In the genomic region with DNA sequence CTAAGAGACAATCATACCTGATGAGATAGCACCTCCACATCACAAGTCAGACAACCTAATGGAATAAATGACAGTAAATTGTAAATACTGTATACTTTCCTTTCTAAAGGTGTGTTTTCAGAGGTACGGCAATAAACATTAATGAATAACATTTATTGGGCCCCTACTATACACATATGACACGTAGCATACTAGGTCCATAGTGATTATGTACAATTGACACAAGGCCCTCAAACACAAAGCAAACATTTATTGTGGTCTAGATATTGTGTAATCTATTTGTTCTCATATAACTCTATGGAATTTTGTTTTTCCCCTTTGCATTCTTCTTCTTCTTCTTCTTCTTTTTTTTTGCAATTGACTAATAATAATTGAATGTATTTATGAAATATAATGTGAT, we compare ENCODE assay signal across 1 cellular context.
TF ChIP-seq lines count a peak whose summit lies in the region.

No MANE protein-coding gene starts in this region.

TF ChIP-seq in GM23338, 12 proteins besides CTCF, POLR2A, EP300 and RAD21 (continued from another document):
- TF ChIP-seq, protein P1, sequence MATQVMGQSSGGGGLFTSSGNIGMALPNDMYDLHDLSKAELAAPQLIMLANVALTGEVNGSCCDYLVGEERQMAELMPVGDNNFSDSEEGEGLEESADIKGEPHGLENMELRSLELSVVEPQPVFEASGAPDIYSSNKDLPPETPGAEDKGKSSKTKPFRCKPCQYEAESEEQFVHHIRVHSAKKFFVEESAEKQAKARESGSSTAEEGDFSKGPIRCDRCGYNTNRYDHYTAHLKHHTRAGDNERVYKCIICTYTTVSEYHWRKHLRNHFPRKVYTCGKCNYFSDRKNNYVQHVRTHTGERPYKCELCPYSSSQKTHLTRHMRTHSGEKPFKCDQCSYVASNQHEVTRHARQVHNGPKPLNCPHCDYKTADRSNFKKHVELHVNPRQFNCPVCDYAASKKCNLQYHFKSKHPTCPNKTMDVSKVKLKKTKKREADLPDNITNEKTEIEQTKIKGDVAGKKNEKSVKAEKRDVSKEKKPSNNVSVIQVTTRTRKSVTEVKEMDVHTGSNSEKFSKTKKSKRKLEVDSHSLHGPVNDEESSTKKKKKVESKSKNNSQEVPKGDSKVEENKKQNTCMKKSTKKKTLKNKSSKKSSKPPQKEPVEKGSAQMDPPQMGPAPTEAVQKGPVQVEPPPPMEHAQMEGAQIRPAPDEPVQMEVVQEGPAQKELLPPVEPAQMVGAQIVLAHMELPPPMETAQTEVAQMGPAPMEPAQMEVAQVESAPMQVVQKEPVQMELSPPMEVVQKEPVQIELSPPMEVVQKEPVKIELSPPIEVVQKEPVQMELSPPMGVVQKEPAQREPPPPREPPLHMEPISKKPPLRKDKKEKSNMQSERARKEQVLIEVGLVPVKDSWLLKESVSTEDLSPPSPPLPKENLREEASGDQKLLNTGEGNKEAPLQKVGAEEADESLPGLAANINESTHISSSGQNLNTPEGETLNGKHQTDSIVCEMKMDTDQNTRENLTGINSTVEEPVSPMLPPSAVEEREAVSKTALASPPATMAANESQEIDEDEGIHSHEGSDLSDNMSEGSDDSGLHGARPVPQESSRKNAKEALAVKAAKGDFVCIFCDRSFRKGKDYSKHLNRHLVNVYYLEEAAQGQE (IDR thresholded peaks at IDR 0.05; ENCODE audit: unreplicated experiment): no peak
- TF ChIP-seq, protein P2, sequence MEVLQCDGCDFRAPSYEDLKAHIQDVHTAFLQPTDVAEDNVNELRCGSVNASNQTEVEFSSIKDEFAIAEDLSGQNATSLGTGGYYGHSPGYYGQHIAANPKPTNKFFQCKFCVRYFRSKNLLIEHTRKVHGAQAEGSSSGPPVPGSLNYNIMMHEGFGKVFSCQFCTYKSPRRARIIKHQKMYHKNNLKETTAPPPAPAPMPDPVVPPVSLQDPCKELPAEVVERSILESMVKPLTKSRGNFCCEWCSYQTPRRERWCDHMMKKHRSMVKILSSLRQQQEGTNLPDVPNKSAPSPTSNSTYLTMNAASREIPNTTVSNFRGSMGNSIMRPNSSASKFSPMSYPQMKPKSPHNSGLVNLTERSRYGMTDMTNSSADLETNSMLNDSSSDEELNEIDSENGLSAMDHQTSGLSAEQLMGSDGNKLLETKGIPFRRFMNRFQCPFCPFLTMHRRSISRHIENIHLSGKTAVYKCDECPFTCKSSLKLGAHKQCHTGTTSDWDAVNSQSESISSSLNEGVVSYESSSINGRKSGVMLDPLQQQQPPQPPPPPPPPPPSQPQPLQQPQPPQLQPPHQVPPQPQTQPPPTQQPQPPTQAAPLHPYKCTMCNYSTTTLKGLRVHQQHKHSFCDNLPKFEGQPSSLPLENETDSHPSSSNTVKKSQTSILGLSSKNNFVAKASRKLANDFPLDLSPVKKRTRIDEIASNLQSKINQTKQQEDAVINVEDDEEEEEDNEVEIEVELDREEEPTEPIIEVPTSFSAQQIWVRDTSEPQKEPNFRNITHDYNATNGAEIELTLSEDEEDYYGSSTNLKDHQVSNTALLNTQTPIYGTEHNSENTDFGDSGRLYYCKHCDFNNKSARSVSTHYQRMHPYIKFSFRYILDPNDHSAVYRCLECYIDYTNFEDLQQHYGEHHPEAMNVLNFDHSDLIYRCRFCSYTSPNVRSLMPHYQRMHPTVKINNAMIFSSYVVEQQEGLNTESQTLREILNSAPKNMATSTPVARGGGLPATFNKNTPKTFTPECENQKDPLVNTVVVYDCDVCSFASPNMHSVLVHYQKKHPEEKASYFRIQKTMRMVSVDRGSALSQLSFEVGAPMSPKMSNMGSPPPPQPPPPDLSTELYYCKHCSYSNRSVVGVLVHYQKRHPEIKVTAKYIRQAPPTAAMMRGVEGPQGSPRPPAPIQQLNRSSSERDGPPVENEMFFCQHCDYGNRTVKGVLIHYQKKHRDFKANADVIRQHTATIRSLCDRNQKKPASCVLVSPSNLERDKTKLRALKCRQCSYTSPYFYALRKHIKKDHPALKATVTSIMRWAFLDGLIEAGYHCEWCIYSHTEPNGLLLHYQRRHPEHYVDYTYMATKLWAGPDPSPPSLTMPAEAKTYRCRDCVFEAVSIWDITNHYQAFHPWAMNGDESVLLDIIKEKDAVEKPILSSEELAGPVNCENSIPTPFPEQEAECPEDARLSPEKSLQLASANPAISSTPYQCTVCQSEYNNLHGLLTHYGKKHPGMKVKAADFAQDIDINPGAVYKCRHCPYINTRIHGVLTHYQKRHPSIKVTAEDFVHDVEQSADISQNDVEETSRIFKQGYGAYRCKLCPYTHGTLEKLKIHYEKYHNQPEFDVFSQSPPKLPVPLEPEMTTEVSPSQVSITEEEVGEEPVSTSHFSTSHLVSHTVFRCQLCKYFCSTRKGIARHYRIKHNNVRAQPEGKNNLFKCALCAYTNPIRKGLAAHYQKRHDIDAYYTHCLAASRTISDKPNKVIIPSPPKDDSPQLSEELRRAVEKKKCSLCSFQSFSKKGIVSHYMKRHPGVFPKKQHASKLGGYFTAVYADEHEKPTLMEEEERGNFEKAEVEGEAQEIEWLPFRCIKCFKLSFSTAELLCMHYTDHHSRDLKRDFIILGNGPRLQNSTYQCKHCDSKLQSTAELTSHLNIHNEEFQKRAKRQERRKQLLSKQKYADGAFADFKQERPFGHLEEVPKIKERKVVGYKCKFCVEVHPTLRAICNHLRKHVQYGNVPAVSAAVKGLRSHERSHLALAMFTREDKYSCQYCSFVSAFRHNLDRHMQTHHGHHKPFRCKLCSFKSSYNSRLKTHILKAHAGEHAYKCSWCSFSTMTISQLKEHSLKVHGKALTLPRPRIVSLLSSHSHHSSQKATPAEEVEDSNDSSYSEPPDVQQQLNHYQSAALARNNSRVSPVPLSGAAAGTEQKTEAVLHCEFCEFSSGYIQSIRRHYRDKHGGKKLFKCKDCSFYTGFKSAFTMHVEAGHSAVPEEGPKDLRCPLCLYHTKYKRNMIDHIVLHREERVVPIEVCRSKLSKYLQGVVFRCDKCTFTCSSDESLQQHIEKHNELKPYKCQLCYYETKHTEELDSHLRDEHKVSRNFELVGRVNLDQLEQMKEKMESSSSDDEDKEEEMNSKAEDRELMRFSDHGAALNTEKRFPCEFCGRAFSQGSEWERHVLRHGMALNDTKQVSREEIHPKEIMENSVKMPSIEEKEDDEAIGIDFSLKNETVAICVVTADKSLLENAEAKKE (CRISPR knock-in tag; IDR thresholded peaks at IDR 0.05): no peak
